ENCODE assay signal across 8 cellular contexts in genomic region chr15:57216288-57216687, GRCh38.
DNase-seq lines count a peak whose midpoint lies in the region; ATAC-seq, FAIRE-seq and TF ChIP-seq lines count a peak whose summit lies in the region.
"Had no signal": no experiment of that assay in that cellular context is flagged by ENCODE, and none has a peak within 500 bp of the region (broad histone marks: within the 10 kb centered on the region; RNA-seq: fewer than 3 reads in every experiment).

No MANE protein-coding gene starts in this region.

- WGBS in pancreas, 2 donors = 7 to 14% methylated on average over 2 of the region's 2 CpGs

- FAIRE-seq in pancreas (lab: Jason Lieb, UNC) = no peak

- TF ChIP-seq CTCF in epithelial cell of esophagus (IDR thresholded peaks at IDR 0.05; ENCODE audit: insufficient read depth, low read depth, low read length, missing control alignments) (no peak), pancreas (IDR thresholded peaks at IDR 0.05) (no peak)

- H3K36me3 ChIP-seq in pancreas = no peaks in the 10 kb centered on the region
- H3K36me3 ChIP-seq: right lobe of liver had no signal

- H3K4me1 ChIP-seq in pancreas = peaks cover 9 to 44% (median 29%) of the 10 kb centered on the region in 3 donors

- no peak overlapping the region for H3K4me3 ChIP-seq in epithelial cell of esophagus (ENCODE audit: low read length)
- H3K4me3 ChIP-seq in pancreas = no peak overlapping the region
- H3K4me3 ChIP-seq: right lobe of liver had no signal

- H3K9me3 ChIP-seq in pancreas = no peaks in the 10 kb centered on the region
- H3K9me3 ChIP-seq: right lobe of liver had no signal

- ATAC-seq in pancreas (peak in 3 of 4 donors; percentile 41 to 60 (median 52)), HG02973 (IDR thresholded peaks at IDR 0.05; ENCODE audit: unreplicated experiment) (no peak)

- DNase-seq in H4 (ENCODE audit: low spot score) = peak; percentile 58
- peak; percentile 79 for DNase-seq in NCI-H69 (lab: John Stamatoyannopoulos, UW)
- peak; percentile 82 for DNase-seq in epithelial cell of esophagus (ENCODE audit: low read depth)
- DNase-seq in pancreas = no peak
- DNase-seq in HuH-7 (ENCODE audit: low spot score) = no peak
- DNase-seq in middle frontal gyrus (ENCODE audit: extremely low spot score, low spot score) = no peak
- DNase-seq: right lobe of liver had no signal

- peak overlapping the region in 1 of 4 donors; percentile 24 for H3K27ac ChIP-seq in pancreas
- H3K27ac ChIP-seq: right lobe of liver had no signal

- no peaks in the 10 kb centered on the region for H3K27me3 ChIP-seq in pancreas
- H3K27me3 ChIP-seq: right lobe of liver had no signal

- intact Hi-C loops in pancreas (cut with DNase I) = no loop called here

Comparison
In these comparisons a context has a peak if more than half of its experiments do, and no peak if none do; other contexts are left out.
1. DNase-seq: peak in H4 (single experiment), NCI-H69 (single experiment) and epithelial cell of esophagus (single experiment); none in pancreas (0 of 6), HuH-7 (single experiment) and middle frontal gyrus (single experiment).